24 cellular contexts compared by ENCODE assay signal in the genomic region with DNA sequence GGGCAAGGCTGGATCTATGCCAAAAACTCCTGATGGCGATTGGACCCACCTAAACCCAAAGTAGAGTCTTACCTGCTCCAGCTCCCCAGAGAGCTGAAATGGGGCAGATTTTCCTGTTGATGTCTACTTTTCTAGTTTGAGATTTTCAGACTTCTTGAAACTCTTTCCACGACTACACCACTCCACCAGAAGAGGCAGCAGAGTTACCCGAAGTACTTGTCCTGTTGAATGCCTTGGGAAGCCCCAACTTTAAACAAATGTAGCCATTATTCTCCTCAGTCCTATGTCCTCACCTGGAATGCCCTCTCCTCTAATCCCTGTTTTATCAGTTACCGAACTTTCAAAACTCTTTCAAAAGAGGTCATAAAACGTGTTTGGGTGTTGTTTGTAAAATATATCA.
DNase-seq lines count a peak whose midpoint lies in the region; ATAC-seq, FAIRE-seq and TF ChIP-seq lines count a peak whose summit lies in the region.
"Had no signal": no experiment of that assay in that cellular context is flagged by ENCODE, and none has a peak within 500 bp of the region (broad histone marks: within the 10 kb centered on the region; RNA-seq: fewer than 3 reads in every experiment).

No MANE protein-coding gene starts in this region.

- no peak overlapping the region for H3K4me2 ChIP-seq in GM12878 (ENCODE audit: control insufficient read depth, insufficient read depth)

- SMC1A ChIA-PET in GM12878 (lab: Charles Lee; ENCODE audit: uncharacterized antibody, unreplicated experiment) = no interaction called here

- in situ Hi-C loops in GM12878 (cut with MboI) = no loop called here

- H3K27me3 ChIP-seq in GM12878 (replicated peaks in 1 of 2; ENCODE audit: control insufficient read depth in 2 of 2, insufficient read depth in 2 of 2, low read length in 1 of 2) = no peaks in the 10 kb centered on the region
- H3K27me3 ChIP-seq: brain microvascular endothelial cell, colonic mucosa, thyroid gland had no signal

- FAIRE-seq in GM12878 (lab: Jason Lieb, UNC) = no peak

- peak; percentile 11; the same call in 1 of the 2 replicates for TF ChIP-seq CTCF in LNCAP (IDR thresholded peaks at IDR 0.05)
- TF ChIP-seq CTCF in GM12878 (IDR thresholded peaks at IDR 0.05 in 2 of 3, conservative IDR thresholded peaks at IDR 0.05 in 1 of 3; ENCODE audit: control insufficient read depth in 2 of 3, extremely low read depth in 1 of 3, insufficient read depth in 1 of 3, low read depth in 3 of 3, low read length in 3 of 3) = peak; percentile 11 to 22 (median 17); a peak in 1 of 6 replicates
- peak; percentile 12 for TF ChIP-seq CTCF in progenitor cell of endocrine pancreas (IDR thresholded peaks at IDR 0.05; ENCODE audit: unreplicated experiment)

- CTCF ChIA-PET in GM12878 (lab: Yijun Ruan, JAX) = no interaction called here

- intact Hi-C loops in GM12878 (cut with micrococcal nuclease; ENCODE audit: unreplicated experiment) = no loop called here

- no peak for TF ChIP-seq EP300 in GM12878 (IDR thresholded peaks at IDR 0.05; ENCODE audit: borderline replicate concordance in 1 of 2, control insufficient read depth in 1 of 2, low read depth in 2 of 2, low read length in 2 of 2)

- no peaks in the 10 kb centered on the region for H3K36me3 Mint-ChIP-seq in progenitor cell of endocrine pancreas (ENCODE audit: insufficient read depth)
- H3K36me3 Mint-ChIP-seq: stimulated activated naive B cell treated with anti-CD40 and anti-IgM and Interleukin-4, amounts not matched to agents 10 μg/mL and 1 μg/mL and 100 μg/mL, for 72 hours had no signal

- no peak overlapping the region for H3K9ac ChIP-seq in GM12878 (ENCODE audit: control insufficient read depth, insufficient read depth, low read length)

- no peak for TF ChIP-seq RAD21 in GM12878 (IDR thresholded peaks at IDR 0.05; ENCODE audit: insufficient read depth, low read depth, low read length)

- no peaks in the 10 kb centered on the region for H3K79me2 ChIP-seq in GM12878 (ENCODE audit: control insufficient read depth, insufficient read depth, low read length)

- H3K9me3 ChIP-seq in GM12878 (replicated peaks; ENCODE audit: control insufficient read depth, insufficient read depth, low read length) = no peaks in the 10 kb centered on the region
- H3K9me3 ChIP-seq: colonic mucosa, thyroid gland had no signal

- H3K27ac Mint-ChIP-seq in progenitor cell of endocrine pancreas = no peak overlapping the region
- H3K27ac Mint-ChIP-seq: B cell; stimulated activated naive B cell treated with anti-CD40 and anti-IgM and Interleukin-4, amounts not matched to agents 10 μg/mL and 1 μg/mL and 100 μg/mL, for 72 hours had no signal

- BruUV-seq in GM12878 (replicated peaks; lab: Mats Ljungman, UMichigan) = no TSS peak

- H3K9me3 Mint-ChIP-seq in progenitor cell of endocrine pancreas (ENCODE audit: low read depth) = no peaks in the 10 kb centered on the region

- peak; percentile 68 for ATAC-seq in GM12878
- no peak for ATAC-seq in activated CD4-positive, CD25-positive, alpha-beta regulatory T cell treated with anti-CD3 and anti-CD28 coated beads, Interleukin-2, amount 50 U/mL, for 24 hours
- ATAC-seq: HCT116; stimulated activated naive B cell treated with anti-CD40 and anti-IgM and Interleukin-4, amounts not matched to agents 10 μg/mL and 1 μg/mL and 100 μg/mL, for 72 hours had no signal

- RAD21 ChIA-PET in GM12878 (lab: Charles Lee; ENCODE audit: unreplicated experiment) = no interaction called here

- no peaks in the 10 kb centered on the region for H3K4me1 Mint-ChIP-seq in progenitor cell of endocrine pancreas (ENCODE audit: low read depth)
- H3K4me1 Mint-ChIP-seq: B cell; stimulated activated naive B cell treated with anti-CD40 and anti-IgM and Interleukin-4, amounts not matched to agents 10 μg/mL and 1 μg/mL and 100 μg/mL, for 72 hours had no signal

- no peak overlapping the region for H3K4me3 ChIP-seq in GM12878
- H3K4me3 ChIP-seq: colonic mucosa, SK-N-MC, skin epidermis, thyroid gland had no signal

- H2AFZ ChIP-seq in GM12878 (ENCODE audit: control insufficient read depth, low read depth, low read length) = no peak overlapping the region

- H3K36me3 ChIP-seq in GM12878 (ENCODE audit: control insufficient read depth in 2 of 2, insufficient read depth in 2 of 2, low read length in 1 of 2) = no peaks in the 10 kb centered on the region
- H3K36me3 ChIP-seq: brain microvascular endothelial cell, colonic mucosa, thyroid gland had no signal

- H3K4me1 ChIP-seq in GM12878 (ENCODE audit: control insufficient read depth, insufficient read depth, low read length) = no peaks in the 10 kb centered on the region
- H3K4me1 ChIP-seq: colonic mucosa, thyroid gland had no signal

- DNase-seq in DMS53 (lab: John Stamatoyannopoulos, UW) (peak; percentile 1), DMS53 treated with DMSO at 0.1 percent for 48 hours (lab: John Stamatoyannopoulos, UW; ENCODE audit: unreplicated experiment) (no peak), GM12878 (ENCODE audit: low read depth, low spot score) (no peak), progenitor cell of endocrine pancreas (ENCODE audit: low spot score, unreplicated experiment) (no peak), NCI-H1930 (lab: John Stamatoyannopoulos, UW) (no peak), GF-D8 (lab: John Stamatoyannopoulos, UW) (no peak)
- DNase-seq: activated CD4-positive, alpha-beta T cell treated with anti-CD3 and anti-CD28 coated beads, Interleukin-2, amount 50 U/mL, for 48 hours; activated effector memory CD4-positive, alpha-beta T cell treated with anti-CD3 and anti-CD28 coated beads, Interleukin-2, amount 50 U/mL, for 16 hours; brain microvascular endothelial cell; colonic mucosa; mammary epithelial cell; NCI-H1092 treated with DMSO at 0.1 percent for 48 hours; NCI-H2029 treated with DMSO at 0.1 percent for 48 hours; NCI-H345; NCI-H774; stimulated activated CD4-positive, alpha-beta T cell treated with anti-CD3 and anti-CD28 coated beads, Interleukin-1b, Interleukin-23, amount 100 ng/mL, for 48 hours; stimulated activated naive B cell treated with anti-CD40 and anti-IgM and Interleukin-4, amounts not matched to agents 10 μg/mL and 1 μg/mL and 100 μg/mL, for 72 hours; thyroid gland had no signal

- H3K4me3 Mint-ChIP-seq in progenitor cell of endocrine pancreas (ENCODE audit: low read depth) = no peak overlapping the region
- H3K4me3 Mint-ChIP-seq: B cell; stimulated activated naive B cell treated with anti-CD40 and anti-IgM and Interleukin-4, amounts not matched to agents 10 μg/mL and 1 μg/mL and 100 μg/mL, for 72 hours had no signal

- 15% methylated on average over 5 of the region's 5 CpGs for WGBS in GM12878 (ENCODE audit: insufficient coverage, insufficient replicate concordance, low lambda C conversion rate, missing lambda C conversion rate)

- no peak overlapping the region for H3K27ac ChIP-seq in GM12878 (ENCODE audit: control insufficient read depth, insufficient read depth)
- H3K27ac ChIP-seq: brain microvascular endothelial cell, colonic mucosa, SK-N-MC, skin epidermis, thyroid gland had no signal

- TF ChIP-seq POLR2A in GM12878 (IDR thresholded peaks at IDR 0.05; ENCODE audit: low read depth, low read length) = no peak

- H4K20me1 ChIP-seq in GM12878 (ENCODE audit: control insufficient read depth, insufficient read depth) = no peaks in the 10 kb centered on the region

- POLR2A ChIA-PET in GM12878 (lab: Charles Lee) = no interaction called here

- H3K27me3 Mint-ChIP-seq in progenitor cell of endocrine pancreas = no peaks in the 10 kb centered on the region
- H3K27me3 Mint-ChIP-seq: B cell; stimulated activated naive B cell treated with anti-CD40 and anti-IgM and Interleukin-4, amounts not matched to agents 10 μg/mL and 1 μg/mL and 100 μg/mL, for 72 hours had no signal

TF ChIP-seq in GM12878, 131 proteins besides CTCF, POLR2A, EP300 and RAD21 (continues in another document):
- TF ChIP-seq, protein P1, sequence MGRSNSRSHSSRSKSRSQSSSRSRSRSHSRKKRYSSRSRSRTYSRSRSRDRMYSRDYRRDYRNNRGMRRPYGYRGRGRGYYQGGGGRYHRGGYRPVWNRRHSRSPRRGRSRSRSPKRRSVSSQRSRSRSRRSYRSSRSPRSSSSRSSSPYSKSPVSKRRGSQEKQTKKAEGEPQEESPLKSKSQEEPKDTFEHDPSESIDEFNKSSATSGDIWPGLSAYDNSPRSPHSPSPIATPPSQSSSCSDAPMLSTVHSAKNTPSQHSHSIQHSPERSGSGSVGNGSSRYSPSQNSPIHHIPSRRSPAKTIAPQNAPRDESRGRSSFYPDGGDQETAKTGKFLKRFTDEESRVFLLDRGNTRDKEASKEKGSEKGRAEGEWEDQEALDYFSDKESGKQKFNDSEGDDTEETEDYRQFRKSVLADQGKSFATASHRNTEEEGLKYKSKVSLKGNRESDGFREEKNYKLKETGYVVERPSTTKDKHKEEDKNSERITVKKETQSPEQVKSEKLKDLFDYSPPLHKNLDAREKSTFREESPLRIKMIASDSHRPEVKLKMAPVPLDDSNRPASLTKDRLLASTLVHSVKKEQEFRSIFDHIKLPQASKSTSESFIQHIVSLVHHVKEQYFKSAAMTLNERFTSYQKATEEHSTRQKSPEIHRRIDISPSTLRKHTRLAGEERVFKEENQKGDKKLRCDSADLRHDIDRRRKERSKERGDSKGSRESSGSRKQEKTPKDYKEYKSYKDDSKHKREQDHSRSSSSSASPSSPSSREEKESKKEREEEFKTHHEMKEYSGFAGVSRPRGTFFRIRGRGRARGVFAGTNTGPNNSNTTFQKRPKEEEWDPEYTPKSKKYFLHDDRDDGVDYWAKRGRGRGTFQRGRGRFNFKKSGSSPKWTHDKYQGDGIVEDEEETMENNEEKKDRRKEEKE (IDR thresholded peaks at IDR 0.05) = no peak
- TF ChIP-seq MYC (IDR thresholded peaks at IDR 0.05; ENCODE audit: insufficient read depth, insufficient read length, insufficient replicate concordance, low read length, severe bottlenecking) (no peak), NR2F1 (conservative IDR thresholded peaks at IDR 0.05) (no peak), FOXK2 (IDR thresholded peaks at IDR 0.05) (no peak)
- TF ChIP-seq, protein P2, sequence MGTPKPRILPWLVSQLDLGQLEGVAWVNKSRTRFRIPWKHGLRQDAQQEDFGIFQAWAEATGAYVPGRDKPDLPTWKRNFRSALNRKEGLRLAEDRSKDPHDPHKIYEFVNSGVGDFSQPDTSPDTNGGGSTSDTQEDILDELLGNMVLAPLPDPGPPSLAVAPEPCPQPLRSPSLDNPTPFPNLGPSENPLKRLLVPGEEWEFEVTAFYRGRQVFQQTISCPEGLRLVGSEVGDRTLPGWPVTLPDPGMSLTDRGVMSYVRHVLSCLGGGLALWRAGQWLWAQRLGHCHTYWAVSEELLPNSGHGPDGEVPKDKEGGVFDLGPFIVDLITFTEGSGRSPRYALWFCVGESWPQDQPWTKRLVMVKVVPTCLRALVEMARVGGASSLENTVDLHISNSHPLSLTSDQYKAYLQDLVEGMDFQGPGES (IDR thresholded peaks at IDR 0.05) = no peak
